Comparison of ENCODE assay signal across 8 cellular contexts in the genomic region with DNA sequence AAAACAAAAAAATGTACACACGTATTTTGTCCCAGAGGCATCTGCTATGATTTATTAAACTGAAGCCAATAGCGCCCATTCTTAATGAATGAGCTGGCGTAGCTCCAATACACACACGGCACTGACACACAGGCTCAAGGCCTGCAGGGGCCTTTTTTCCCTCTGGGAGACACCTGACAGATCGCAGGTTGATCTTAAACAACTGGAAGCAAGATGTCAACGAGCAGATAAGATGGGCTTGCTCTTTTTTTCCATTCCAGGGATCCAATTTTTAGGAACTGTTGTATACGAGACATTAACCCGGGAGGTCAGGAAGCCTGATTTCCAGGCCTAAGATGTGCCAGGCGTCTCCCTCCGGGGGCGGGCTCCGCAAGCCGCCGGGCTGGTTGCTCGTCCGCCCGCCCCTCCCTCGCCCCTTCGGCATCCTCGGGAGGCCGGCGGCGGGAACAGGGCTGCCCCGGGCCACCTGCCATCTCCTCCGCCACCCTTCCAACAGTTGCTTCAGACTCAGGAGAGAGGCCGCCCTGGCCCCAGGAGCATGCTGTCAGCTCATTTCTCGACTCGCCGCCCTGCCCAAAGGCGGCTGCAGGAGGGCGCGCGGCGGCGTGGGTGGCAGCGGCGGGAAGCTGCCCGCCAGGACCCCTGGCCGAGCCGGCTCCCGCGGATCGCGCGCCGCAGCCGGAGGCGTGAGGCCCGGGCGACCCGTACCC. TPM values are rescaled to one million over a fixed set of nuclear protein-coding genes. Genes with fewer than 3 reads are reported as not detected.
DNase-seq lines count a peak whose midpoint lies in the region; ATAC-seq and TF ChIP-seq lines count a peak whose summit lies in the region.

No MANE protein-coding gene starts in this region.

- H2AFZ ChIP-seq in neuron (ENCODE audit: low read depth, low read length): no peak overlapping the region

- ATAC-seq in GM19025 (IDR thresholded peaks at IDR 0.05; ENCODE audit: low read depth, unreplicated experiment): peak; percentile 4
- peak; percentile 12 for ATAC-seq in HG03175 (IDR thresholded peaks at IDR 0.05; ENCODE audit: unreplicated experiment)

- WGBS in urinary bladder: 2% methylated on average over 51 of the region's 51 CpGs

- DNase-seq in AG09309 (ENCODE audit: low read depth): no peak
- peak; percentile 43 for DNase-seq in NCI-H774 (lab: John Stamatoyannopoulos, UW)
- DNase-seq in activated T-cell treated with anti-CD3 and anti-CD28 coated beads, Interleukin-2, amount 50 U/mL, for 1 hour: peak; percentile 47
- no peak for DNase-seq in fibroblast of villous mesenchyme (ENCODE audit: low read depth)

- TF ChIP-seq CTCF in AG09309 (IDR thresholded peaks at IDR 0.05; ENCODE audit: control insufficient read depth, insufficient read depth, low read depth, low read length, missing control alignments) (no peak), fibroblast of villous mesenchyme (IDR thresholded peaks at IDR 0.05; ENCODE audit: insufficient read depth, low read depth, low read length) (no peak)

- H3K27me3 ChIP-seq in neuron (ENCODE audit: insufficient read depth, low read length): no peaks in the 10 kb centered on the region

- H3K36me3 ChIP-seq in neuron (ENCODE audit: insufficient read depth, low read length) (peaks cover 18% of the 10 kb centered on the region), urinary bladder (ENCODE audit: insufficient read depth) (no peaks in the 10 kb centered on the region)

- no peak overlapping the region for H3K27ac ChIP-seq in urinary bladder (ENCODE audit: low read depth)

- H3K4me3 ChIP-seq in AG09309 (ENCODE audit: control insufficient read depth, low read depth, low read length) (peak overlapping the region; percentile 94), fibroblast of villous mesenchyme (ENCODE audit: low read depth, low read length) (peak overlapping the region; percentile 94), neuron (ENCODE audit: low read length) (peak overlapping the region; percentile 75), urinary bladder (ENCODE audit: low read depth, low read length) (peak overlapping the region; percentile 91)

- no peaks in the 10 kb centered on the region for H3K9me3 ChIP-seq in neuron (ENCODE audit: low read length)

- H3K4me1 ChIP-seq in neuron (ENCODE audit: insufficient read depth, low read length): peaks cover 13% of the 10 kb centered on the region
- H3K4me1 ChIP-seq in urinary bladder (ENCODE audit: insufficient read depth): peaks cover 2% of the 10 kb centered on the region

RNA-seq across cellular contexts. Expression of gene TTC13, which starts 0.7 kb away (rescaled TPM):
- 15.8 and 18.6 TPM in 2 replicates for total RNA-seq in fibroblast of villous mesenchyme
- 24.9 TPM for total RNA-seq in urinary bladder
- 6.5 TPM for polyA plus RNA-seq in urinary bladder

RNA-seq across cellular contexts. Expression of gene ARV1, which starts 1.0 kb away (rescaled TPM):
- total RNA-seq in fibroblast of villous mesenchyme (15.8 and 19.0 TPM in 2 replicates), urinary bladder (19.7 TPM)
- 24.8 TPM for polyA plus RNA-seq in urinary bladder

Comparison
In these comparisons a context has a peak if more than half of its experiments do, and no peak if none do; other contexts are left out.
1. DNase-seq: peak in NCI-H774 (single experiment) and activated T-cell treated with anti-CD3 and anti-CD28 coated beads, Interleukin-2, amount 50 U/mL, for 1 hour (single experiment); none in AG09309 (single experiment) and fibroblast of villous mesenchyme (single experiment).
2. Peak in every context shown above with its lines, with median percentiles within 50 percentile points of each other: H3K4me3 ChIP-seq.